8 cellular contexts compared by ENCODE assay signal in the genomic region with DNA sequence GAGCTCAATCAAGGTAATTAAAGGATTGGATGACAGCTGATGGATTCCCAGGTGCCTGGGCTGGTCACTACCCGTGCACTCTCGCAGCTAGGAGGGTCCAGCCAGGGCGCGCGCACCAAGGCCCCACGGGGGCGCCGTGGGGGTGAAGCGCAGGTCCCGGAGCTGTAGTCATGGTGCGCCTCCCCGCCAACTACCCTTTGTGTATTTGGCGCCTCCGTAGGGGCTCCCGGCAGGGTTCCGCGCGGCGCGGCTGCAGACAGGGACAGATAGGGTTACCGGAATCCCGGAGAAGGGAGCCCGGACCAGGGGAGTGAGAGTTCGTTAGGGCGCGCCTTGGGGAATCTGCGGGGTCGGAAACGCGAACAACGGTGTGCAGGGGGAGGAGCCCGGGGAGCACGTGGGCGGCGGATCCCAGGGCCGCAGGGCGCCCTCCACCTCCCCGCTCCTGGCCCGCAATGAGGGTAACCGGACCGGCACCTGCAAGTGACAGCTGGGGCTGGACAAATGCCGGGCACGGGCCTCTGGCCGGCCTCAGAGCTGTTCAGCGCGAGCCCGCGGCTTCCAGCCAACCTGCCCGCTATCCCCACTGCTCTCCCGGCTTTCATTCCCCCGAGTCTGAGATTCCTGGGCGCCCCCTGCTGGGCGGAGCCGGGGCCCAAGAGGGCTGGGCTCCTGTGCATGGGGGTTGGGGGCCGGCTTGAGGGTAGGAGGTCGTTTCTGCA. TPM values are rescaled to one million over a fixed set of nuclear protein-coding genes. Genes with fewer than 3 reads are reported as not detected.
DNase-seq lines count a peak whose midpoint lies in the region; ATAC-seq, FAIRE-seq and TF ChIP-seq lines count a peak whose summit lies in the region.

No MANE protein-coding gene starts in this region.

- no peaks in the 10 kb centered on the region for H3K27me3 Mint-ChIP-seq in activated naive CD8-positive, alpha-beta T cell treated with anti-CD3 and anti-CD28 coated beads for 36 hours

- H3K4me3 ChIP-seq in pancreas = peak overlapping the region; percentile 37 to 64 (median 51)
- H3K4me3 ChIP-seq in thyroid gland (replicated peaks in 1 of 3) = peak overlapping the region in 1 of 3 donors; percentile 30

- peak; percentile 74 to 86 (median 82) for TF ChIP-seq CTCF in pancreas (IDR thresholded peaks at IDR 0.05)
- peak; percentile 60 to 90 (median 80) for TF ChIP-seq CTCF in thyroid gland (IDR thresholded peaks at IDR 0.05)

- H3K4me1 Mint-ChIP-seq in activated naive CD8-positive, alpha-beta T cell treated with anti-CD3 and anti-CD28 coated beads for 36 hours = peaks cover 9% of the 10 kb centered on the region

- 0 to 1% methylated on average over 46 to 56 of the region's 56 CpGs for WGBS in pancreas, 2 donors
- 1% methylated on average over 25 to 31 of the region's 56 CpGs for WGBS in thyroid gland, 2 donors

- intact Hi-C loops in Right ventricle myocardium inferior (cut with DNase I) (loop anchor here (2.0 to 5.0 kb wide), 2 partner anchors 49 to 151 kb away; no protein-coding TSS in a partner anchor), pancreas (cut with DNase I) (loop anchor here (5.0 to 10.0 kb wide), 2 partner anchors 149 to 151 kb away; no protein-coding TSS in a partner anchor), thyroid gland (cut with DNase I) (loop anchor here (5.0 kb wide), 1 partner anchor 154 kb away; no protein-coding TSS in a partner anchor)

- H3K4me3 Mint-ChIP-seq in activated naive CD8-positive, alpha-beta T cell treated with anti-CD3 and anti-CD28 coated beads for 36 hours = peak overlapping the region; percentile 86

- TF ChIP-seq POLR2A in thyroid gland (IDR thresholded peaks at IDR 0.05) = peak in 1 of 2 donors; percentile 14

- H3K36me3 Mint-ChIP-seq in activated naive CD8-positive, alpha-beta T cell treated with anti-CD3 and anti-CD28 coated beads for 36 hours = no peaks in the 10 kb centered on the region

- ATAC-seq in SK-N-SH treated with all-trans-retinoic acid at 6 μM for 48 hours = peak; percentile 90
- ATAC-seq in Right ventricle myocardium inferior = peak; percentile 86
- peak; percentile 89 to 95 (median 92) for ATAC-seq in pancreas

- peak; percentile 6 to 77 for DNase-seq in NCI-H446 (lab: John Stamatoyannopoulos, UW)
- DNase-seq in NCI-H446 treated with DMSO at 0.1 percent for 48 hours (lab: John Stamatoyannopoulos, UW) = no peak
- peak; percentile 62 for DNase-seq in LHCN-M2 (ENCODE audit: low read depth)
- DNase-seq in activated naive CD8-positive, alpha-beta T cell treated with anti-CD3 and anti-CD28 coated beads for 36 hours = peak; percentile 71
- peak; percentile 93 for DNase-seq in Right ventricle myocardium inferior (ENCODE audit: missing footprints)
- DNase-seq in pancreas = peak; percentile 81 to 96 (median 87)
- DNase-seq in thyroid gland = peak; percentile 82 to 86

- H3K9me3 Mint-ChIP-seq in activated naive CD8-positive, alpha-beta T cell treated with anti-CD3 and anti-CD28 coated beads for 36 hours = no peaks in the 10 kb centered on the region

- H3K4me1 ChIP-seq in pancreas = no peaks in the 10 kb centered on the region
- H3K4me1 ChIP-seq in thyroid gland = peaks cover 5 to 11% of the 10 kb centered on the region in 2 donors

- H3K27ac Mint-ChIP-seq in activated naive CD8-positive, alpha-beta T cell treated with anti-CD3 and anti-CD28 coated beads for 36 hours = peak overlapping the region; percentile 84

- H3K27ac ChIP-seq in pancreas (peak overlapping the region; percentile 19 to 46 (median 36)), thyroid gland (peak overlapping the region in 2 of 3 donors; percentile 27 to 50)

- H3K9me3 ChIP-seq in pancreas (no peaks in the 10 kb centered on the region), thyroid gland (no peaks in the 10 kb centered on the region)

- H3K27me3 ChIP-seq in pancreas = no peaks in the 10 kb centered on the region
- H3K27me3 ChIP-seq in thyroid gland = no peaks in the 10 kb centered on the region

- H3K36me3 ChIP-seq in pancreas = no peaks in the 10 kb centered on the region
- no peaks in the 10 kb centered on the region for H3K36me3 ChIP-seq in thyroid gland

- no peak for FAIRE-seq in pancreas (lab: Jason Lieb, UNC)

TF ChIP-seq in SK-N-SH treated with all-trans-retinoic acid at 6 μM for 48 hours, 23 proteins besides CTCF, POLR2A, EP300 and RAD21:
- TF ChIP-seq ARNTL (CRISPR knock-in tag; IDR thresholded peaks at IDR 0.05; ENCODE audit: borderline replicate concordance, low read depth) (no peak), ZFP3 (CRISPR knock-in tag; IDR thresholded peaks at IDR 0.05) (0 out of 2 replicates have a peak, but pooled peaks have one; percentile 37), CSDC2 (CRISPR knock-in tag; IDR thresholded peaks at IDR 0.05) (no peak), TOX (CRISPR knock-in tag; IDR thresholded peaks at IDR 0.05; ENCODE audit: borderline replicate concordance) (no peak), ZNF70 (CRISPR knock-in tag; IDR thresholded peaks at IDR 0.05) (no peak), OSR1 (CRISPR knock-in tag; IDR thresholded peaks at IDR 0.05) (no peak), ZNF565 (CRISPR knock-in tag; conservative IDR thresholded peaks at IDR 0.05; ENCODE audit: low read depth) (no peak)
- TF ChIP-seq, protein P1, sequence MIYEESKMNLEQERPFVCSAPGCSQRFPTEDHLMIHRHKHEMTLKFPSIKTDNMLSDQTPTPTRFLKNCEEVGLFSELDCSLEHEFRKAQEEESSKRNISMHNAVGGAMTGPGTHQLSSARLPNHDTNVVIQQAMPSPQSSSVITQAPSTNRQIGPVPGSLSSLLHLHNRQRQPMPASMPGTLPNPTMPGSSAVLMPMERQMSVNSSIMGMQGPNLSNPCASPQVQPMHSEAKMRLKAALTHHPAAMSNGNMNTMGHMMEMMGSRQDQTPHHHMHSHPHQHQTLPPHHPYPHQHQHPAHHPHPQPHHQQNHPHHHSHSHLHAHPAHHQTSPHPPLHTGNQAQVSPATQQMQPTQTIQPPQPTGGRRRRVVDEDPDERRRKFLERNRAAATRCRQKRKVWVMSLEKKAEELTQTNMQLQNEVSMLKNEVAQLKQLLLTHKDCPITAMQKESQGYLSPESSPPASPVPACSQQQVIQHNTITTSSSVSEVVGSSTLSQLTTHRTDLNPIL (CRISPR knock-in tag; IDR thresholded peaks at IDR 0.05; ENCODE audit: low read depth) = no peak
TF ChIP-seq in SK-N-SH treated with all-trans-retinoic acid at 6 μM for 48 hours: peak in this region for 1.

RNA-seq across cellular contexts. Expression of a gene that starts 3.4 kb away (rescaled TPM):
- total RNA-seq in LHCN-M2 (2014; rRNA removed) = not detected in 2 replicates
- not detected for polyA plus RNA-seq in LHCN-M2 (2012)
- under 1 TPM; 0.33 to 0.68 TPM for total RNA-seq in activated naive CD8-positive, alpha-beta T cell treated with anti-CD3 and anti-CD28 coated beads for 36 hours
- 0.78 TPM for total RNA-seq in Right ventricle myocardium inferior
- 1 to 10 TPM in 2 of 6 donors, under 1 TPM in 4; 0.09 to 4.6 (median 0.70) TPM for total RNA-seq in pancreas
- 1 to 10 TPM; 3.0 to 3.7 TPM for polyA plus RNA-seq in pancreas
- 1 to 10 TPM in 1 of 4 donors, under 1 TPM in 2, not detected in 1; 0.58 to 2.0 (median 0.81) TPM for total RNA-seq in thyroid gland

RNA-seq across cellular contexts. Expression of a gene that starts 8.1 kb away (rescaled TPM):
- total RNA-seq in LHCN-M2 (2014; rRNA removed) = 9.1 and 9.2 TPM in 2 replicates
- 31.8 TPM for polyA plus RNA-seq in LHCN-M2 (2012)
- total RNA-seq in activated naive CD8-positive, alpha-beta T cell treated with anti-CD3 and anti-CD28 coated beads for 36 hours = 10 to 100 TPM; 21.2 to 23.4 TPM
- 9.8 TPM for total RNA-seq in Right ventricle myocardium inferior
- 10 to 100 TPM in 3 of 6 donors, 1 to 10 TPM in 3; 7.3 to 16.1 (median 10.8) TPM for total RNA-seq in pancreas
- polyA plus RNA-seq in pancreas = 10 to 100 TPM; 28.2 to 36.9 TPM
- total RNA-seq in thyroid gland = 10 to 100 TPM in 3 of 4 donors, 1 to 10 TPM in 1; 9.1 to 44.3 (median 34.4) TPM
